Comparison of ENCODE assay signal across 8 cellular contexts in the genomic region with DNA sequence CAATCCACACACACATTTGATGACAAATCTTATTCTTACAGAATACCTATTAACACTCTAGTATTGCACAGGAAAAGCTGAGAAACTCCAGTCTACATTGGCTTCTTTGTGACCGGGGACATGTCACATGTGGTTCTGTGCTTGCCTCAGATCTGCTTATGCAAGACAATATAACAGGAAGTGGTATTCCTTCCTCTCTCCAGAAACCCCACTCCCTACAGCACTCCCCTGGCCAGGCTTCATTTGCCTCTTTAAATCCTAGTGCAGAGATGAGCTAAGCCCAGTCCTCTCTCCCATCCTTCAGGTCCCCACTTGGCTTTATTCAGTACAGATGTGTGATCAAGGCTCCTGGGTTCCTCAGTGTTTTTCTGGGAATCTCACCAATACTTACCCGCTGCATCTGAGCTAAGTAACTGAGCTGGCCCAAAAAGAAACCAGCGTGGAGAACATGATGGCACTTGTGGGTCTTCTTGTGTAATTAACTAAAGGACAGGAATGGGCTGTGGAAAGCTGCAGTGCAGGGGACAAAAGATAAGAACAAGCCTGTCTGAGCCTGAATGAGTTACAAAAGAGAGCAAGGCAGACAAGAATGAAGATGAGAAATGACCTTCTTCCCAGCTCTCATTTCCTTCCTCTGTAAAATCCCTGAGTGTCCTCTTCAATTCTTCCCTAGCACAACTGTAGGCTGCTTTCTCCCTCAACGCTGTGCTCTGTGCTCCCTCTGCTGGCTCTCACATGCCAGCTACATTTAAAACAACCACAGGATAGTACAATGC.
A peak's percentile ranks its signal among the peaks of the same experiment; 100 is the strongest.
DNase-seq lines count a peak whose midpoint lies in the region; ATAC-seq and TF ChIP-seq lines count a peak whose summit lies in the region.

No MANE protein-coding gene starts in this region.

- TF ChIP-seq CTCF in BJ (IDR thresholded peaks at IDR 0.05; ENCODE audit: insufficient read depth, low read depth, low read length) (peak; percentile 80), WTC11 (IDR thresholded peaks at IDR 0.05) (peak; percentile 47; the same call in 1 of the 2 replicates)

- no peaks in the 10 kb centered on the region for H3K36me3 ChIP-seq in BJ (ENCODE audit: control insufficient read depth, insufficient read depth, low read length)

- H3K4me3 Mint-ChIP-seq in WTC11 = no peak overlapping the region

- DNase-seq in BJ (ENCODE audit: low read depth) = peak; percentile 2
- DNase-seq in NCI-H2196 treated with DMSO at 0.1 percent for 48 hours (lab: John Stamatoyannopoulos, UW; ENCODE audit: unreplicated experiment) = peak; percentile 5
- DNase-seq in WTC11 (ENCODE audit: low spot score) = peak; percentile 52
- peak; percentile 11 for DNase-seq in effector CD8-positive, alpha-beta T cell (lab: John Stamatoyannopoulos, UW)
- DNase-seq in lung microvascular endothelial cell (ENCODE audit: low read depth in 2 of 2) = peak; percentile 56 to 60
- peak; percentile 41 for DNase-seq in stimulated activated naive CD8-positive, alpha-beta T cell treated with anti-CD3 and anti-CD28 coated beads, Interleukin-15, Interleukin-2, amounts not matched to agents 100 U/mL and 50 U/mL, for 24 hours

- CTCF ChIA-PET in BJ (lab: Yijun Ruan, JAX) (interaction anchor here (0.6 to 3.3 kb wide), 11 partner anchors 9 to 878 kb away, joined by 3 to 13 read pairs (median 5); a partner anchor contains a TSS), WTC11 (lab: Charles Lee) (interaction anchor here (0.6 to 6.5 kb wide), 46 partner anchors 9 to 917 kb away, joined by 3 to 101 read pairs (median 5); a partner anchor contains a TSS)

- peak; percentile 98 for ATAC-seq in GM18868 (IDR thresholded peaks at IDR 0.05; ENCODE audit: unreplicated experiment)
- ATAC-seq in HG03342 (IDR thresholded peaks at IDR 0.05; ENCODE audit: unreplicated experiment) = peak; percentile 82
- ATAC-seq in WTC11 = peak; percentile 97
- ATAC-seq in stimulated activated naive CD8-positive, alpha-beta T cell treated with anti-CD3 and anti-CD28 coated beads, Interleukin-15, Interleukin-2, amounts not matched to agents 100 U/mL and 50 U/mL, for 24 hours = peak; percentile 86

- POLR2A ChIA-PET in BJ (lab: Charles Lee) (interaction anchor here (0.6 kb wide), 1 partner anchor 373 kb away, joined by 4 read pairs; no protein-coding TSS in a partner anchor), WTC11 (lab: Charles Lee) (interaction anchor here (0.6 to 0.8 kb wide), 2 partner anchors 17 to 161 kb away, joined by 3 read pairs; no protein-coding TSS in a partner anchor)

- H3K9me3 Mint-ChIP-seq in WTC11 = peaks cover 12% of the 10 kb centered on the region

- peaks cover 6% of the 10 kb centered on the region for H3K27me3 Mint-ChIP-seq in WTC11 (ENCODE audit: low read depth)

- H3K4me1 Mint-ChIP-seq in WTC11 = peaks cover 14% of the 10 kb centered on the region

- H3K36me3 Mint-ChIP-seq in WTC11 = no peaks in the 10 kb centered on the region

- H3K27ac Mint-ChIP-seq in WTC11 = peak overlapping the region; percentile 55

- H3K4me3 ChIP-seq in BJ (ENCODE audit: low read depth, low read length) = no peak overlapping the region

- H3K27me3 ChIP-seq in BJ (ENCODE audit: control insufficient read depth, insufficient read depth, low read length) = 0 out of 2 replicates have a peak, but pooled peaks cover 2% of the 10 kb centered on the region

TF ChIP-seq in WTC11, 78 proteins besides CTCF, POLR2A, EP300 and RAD21:
- TF ChIP-seq, protein P1, sequence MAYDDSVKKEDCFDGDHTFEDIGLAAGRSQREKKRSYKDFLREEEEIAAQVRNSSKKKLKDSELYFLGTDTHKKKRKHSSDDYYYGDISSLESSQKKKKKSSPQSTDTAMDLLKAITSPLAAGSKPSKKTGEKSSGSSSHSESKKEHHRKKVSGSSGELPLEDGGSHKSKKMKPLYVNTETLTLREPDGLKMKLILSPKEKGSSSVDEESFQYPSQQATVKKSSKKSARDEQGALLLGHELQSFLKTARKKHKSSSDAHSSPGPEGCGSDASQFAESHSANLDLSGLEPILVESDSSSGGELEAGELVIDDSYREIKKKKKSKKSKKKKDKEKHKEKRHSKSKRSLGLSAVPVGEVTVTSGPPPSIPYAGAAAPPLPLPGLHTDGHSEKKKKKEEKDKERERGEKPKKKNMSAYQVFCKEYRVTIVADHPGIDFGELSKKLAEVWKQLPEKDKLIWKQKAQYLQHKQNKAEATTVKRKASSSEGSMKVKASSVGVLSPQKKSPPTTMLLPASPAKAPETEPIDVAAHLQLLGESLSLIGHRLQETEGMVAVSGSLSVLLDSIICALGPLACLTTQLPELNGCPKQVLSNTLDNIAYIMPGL (CRISPR knock-in tag; IDR thresholded peaks at IDR 0.05) = no peak
- TF ChIP-seq IRF2 (CRISPR knock-in tag; IDR thresholded peaks at IDR 0.05; ENCODE audit: borderline replicate concordance, low read depth) (no peak), ZNF138 (CRISPR knock-in tag; conservative IDR thresholded peaks at IDR 0.05) (no peak), ZNF263 (CRISPR knock-in tag; IDR thresholded peaks at IDR 0.05; ENCODE audit: low read depth) (no peak), TEAD1 (CRISPR knock-in tag; IDR thresholded peaks at IDR 0.05) (no peak), CREB1 (CRISPR knock-in tag; IDR thresholded peaks at IDR 0.05) (no peak), PRRX2 (CRISPR knock-in tag; IDR thresholded peaks at IDR 0.05) (no peak), JAZF1 (CRISPR knock-in tag; IDR thresholded peaks at IDR 0.05) (no peak), RELA (CRISPR knock-in tag; IDR thresholded peaks at IDR 0.05; ENCODE audit: borderline replicate concordance) (no peak)

Comparison
In these comparisons a context has a peak if more than half of its experiments do, and no peak if none do; other contexts are left out.
1. DNase-seq: peak in every context shown above with its lines; median percentile 58 in lung microvascular endothelial cell; 52 in WTC11; 41 in stimulated activated naive CD8-positive, alpha-beta T cell treated with anti-CD3 and anti-CD28 coated beads, Interleukin-15, Interleukin-2, amounts not matched to agents 100 U/mL and 50 U/mL, for 24 hours; 11 in effector CD8-positive, alpha-beta T cell; 5 in NCI-H2196 treated with DMSO at 0.1 percent for 48 hours; 2 in BJ.